In genomic region chr9:138098908-138099791, GRCh38 we compare ENCODE assay signal across 1 cellular context.
TF ChIP-seq lines count a peak whose summit lies in the region.

No MANE protein-coding gene starts in this region.

TF ChIP-seq in WTC11, 78 proteins besides CTCF, POLR2A, EP300 and RAD21 (continued from another document):
- TF ChIP-seq ZNF396 (CRISPR knock-in tag; IDR thresholded peaks at IDR 0.05; ENCODE audit: borderline replicate concordance) (no peak), NFE2L1 (CRISPR knock-in tag; IDR thresholded peaks at IDR 0.05) (no peak), ZNF263 (CRISPR knock-in tag; IDR thresholded peaks at IDR 0.05; ENCODE audit: low read depth) (no peak), PREB (CRISPR knock-in tag; IDR thresholded peaks at IDR 0.05; ENCODE audit: borderline replicate concordance) (no peak), NR1H2 (CRISPR knock-in tag; IDR thresholded peaks at IDR 0.05) (no peak), ATF2 (CRISPR knock-in tag; IDR thresholded peaks at IDR 0.05; ENCODE audit: borderline replicate concordance, low read depth) (no peak), SMAD3 (CRISPR knock-in tag; IDR thresholded peaks at IDR 0.05; ENCODE audit: borderline replicate concordance) (no peak)
